In genomic region chr6:7392402-7392801, GRCh38 we compare ENCODE assay signal across 21 cellular contexts. TPM values are rescaled to one million over a fixed set of nuclear protein-coding genes. Genes with fewer than 3 reads are reported as not detected.
DNase-seq lines count a peak whose midpoint lies in the region; ATAC-seq and TF ChIP-seq lines count a peak whose summit lies in the region.
"Had no signal": no experiment of that assay in that cellular context is flagged by ENCODE, and none has a peak within 500 bp of the region (broad histone marks: within the 10 kb centered on the region; RNA-seq: fewer than 3 reads in every experiment).

No MANE protein-coding gene starts in this region.

- H3K4me3 Mint-ChIP-seq in activated naive CD8-positive, alpha-beta T cell = peak overlapping the region; percentile 97
- H3K4me3 Mint-ChIP-seq in memory B cell = no peak overlapping the region

- intact Hi-C loops in stomach (cut with DNase I; ENCODE audit: low total_unique reads) = loop anchor here (10.0 kb wide), 1 partner anchor 202 kb away; the partner anchor contains the start of gene SNRNP48

- no peaks in the 10 kb centered on the region for H3K27me3 ChIP-seq in BLaER1 treated with 17β-estradiol and CSF1 and Interleukin-3, amounts not matched to agents 10 nM and 100 nM
- H3K27me3 ChIP-seq in stomach (no peaks in the 10 kb centered on the region), suprapubic skin (no peaks in the 10 kb centered on the region)
- H3K27me3 ChIP-seq: BE2C, brain microvascular endothelial cell, esophagus muscularis mucosa had no signal

- no peak overlapping the region for H3K27ac Mint-ChIP-seq in activated naive CD8-positive, alpha-beta T cell
- peak overlapping the region; percentile 2 for H3K27ac Mint-ChIP-seq in memory B cell

- DNase-seq in EL (peak; percentile 22), memory B cell (ENCODE audit: low spot score in 2 of 2) (no peak), stomach (no peak), suprapubic skin (ENCODE audit: low spot score in 2 of 2) (no peak)
- DNase-seq in activated CD8-positive, alpha-beta memory T cell treated with anti-CD3 and anti-CD28 coated beads for 24 hours = no peak
- DNase-seq: activated CD4-positive, alpha-beta T cell treated with anti-CD3 and anti-CD28 coated beads, Interleukin-2, amount 50 U/mL, for 1 hour; BE2C; brain microvascular endothelial cell; DMS153; hippocampal formation; NCI-H1092; NCI-H2081 treated with DMSO at 0.1 percent for 48 hours; NCI-H524; stimulated activated CD4-positive, alpha-beta T cell treated with anti-CD3 and anti-CD28 coated beads, Interleukin-4, amount 100 ng/mL, for 24 hours; stimulated activated CD8-positive, alpha-beta memory T cell treated with anti-CD3 and anti-CD28 coated beads, Interleukin-4, amount 100 ng/mL, for 48 hours had no signal

- H3K36me3 Mint-ChIP-seq in activated naive CD8-positive, alpha-beta T cell = peaks cover 16% of the 10 kb centered on the region
- H3K36me3 Mint-ChIP-seq in memory B cell = peaks cover 6% of the 10 kb centered on the region

- H3K27ac ChIP-seq in BLaER1 treated with 17β-estradiol and CSF1 and Interleukin-3, amounts not matched to agents 10 nM and 100 nM = no peak overlapping the region
- H3K27ac ChIP-seq in stomach = no peak overlapping the region
- no peak overlapping the region for H3K27ac ChIP-seq in suprapubic skin
- H3K27ac ChIP-seq: brain microvascular endothelial cell, esophagus muscularis mucosa, SK-N-MC had no signal

- ATAC-seq in memory B cell (ENCODE audit: low read depth) = no peak
- ATAC-seq: sciatic nerve had no signal

- TF ChIP-seq CTCF in stomach (IDR thresholded peaks at IDR 0.05) (no peak), suprapubic skin (IDR thresholded peaks at IDR 0.05) (no peak)

- peak overlapping the region in 10 of 11 experiments; percentile 83 to 97 (median 93); a peak in 17 of 22 replicates for H3K4me2 ChIP-seq in BLaER1 treated with 17β-estradiol and CSF1 and Interleukin-3, amounts not matched to agents 10 nM and 100 nM

- H3K4me3 ChIP-seq in BLaER1 treated with 17β-estradiol and CSF1 and Interleukin-3, amounts not matched to agents 10 nM and 100 nM = no peak overlapping the region
- H3K4me3 ChIP-seq in stomach (no peak overlapping the region), suprapubic skin (no peak overlapping the region)
- H3K4me3 ChIP-seq: esophagus muscularis mucosa had no signal

- H3K27me3 Mint-ChIP-seq in activated naive CD8-positive, alpha-beta T cell = no peaks in the 10 kb centered on the region
- no peaks in the 10 kb centered on the region for H3K27me3 Mint-ChIP-seq in memory B cell

- WGBS in stomach, 5 donors = 55 to 73% (median 61%) methylated on average over 6 of the region's 6 CpGs
- 84% methylated on average over 6 of the region's 6 CpGs for WGBS in suprapubic skin

- H3K4me1 Mint-ChIP-seq in activated naive CD8-positive, alpha-beta T cell (ENCODE audit: low read depth) = peaks cover 49% of the 10 kb centered on the region
- H3K4me1 Mint-ChIP-seq in memory B cell = peaks cover 30% of the 10 kb centered on the region

- H3K9ac ChIP-seq in BLaER1 treated with 17β-estradiol and CSF1 and Interleukin-3, amounts not matched to agents 10 nM and 100 nM = no peak overlapping the region

- H3K36me3 ChIP-seq in BLaER1 treated with 17β-estradiol and CSF1 and Interleukin-3, amounts not matched to agents 10 nM and 100 nM = peaks cover 35 to 62% (median 51%) of the 10 kb centered on the region in 11 experiments
- H3K36me3 ChIP-seq in stomach (peaks cover 0 to 47% (median 45%) of the 10 kb centered on the region in 4 donors), suprapubic skin (peaks cover 25% of the 10 kb centered on the region)

- H3K4me1 ChIP-seq in BLaER1 treated with 17β-estradiol and CSF1 and Interleukin-3, amounts not matched to agents 10 nM and 100 nM = peaks cover 24 to 35% (median 31%) of the 10 kb centered on the region in 10 experiments
- H3K4me1 ChIP-seq in stomach (peaks cover 19 to 37% (median 28%) of the 10 kb centered on the region in 4 donors), suprapubic skin (peaks cover 31% of the 10 kb centered on the region)
- H3K4me1 ChIP-seq: BE2C had no signal

- TF ChIP-seq POLR2A in stomach (IDR thresholded peaks at IDR 0.05) (no peak), suprapubic skin (IDR thresholded peaks at IDR 0.05) (no peak)

- no peaks in the 10 kb centered on the region for H3K9me3 ChIP-seq in BLaER1 treated with 17β-estradiol and CSF1 and Interleukin-3, amounts not matched to agents 10 nM and 100 nM (replicated peaks in 1 of 11)
- H3K9me3 ChIP-seq in stomach = no peaks in the 10 kb centered on the region
- no peaks in the 10 kb centered on the region for H3K9me3 ChIP-seq in suprapubic skin
- H3K9me3 ChIP-seq: BE2C, esophagus muscularis mucosa had no signal

- no peaks in the 10 kb centered on the region for H3K9me3 Mint-ChIP-seq in activated naive CD8-positive, alpha-beta T cell (ENCODE audit: low read depth)
- H3K9me3 Mint-ChIP-seq in memory B cell = no peaks in the 10 kb centered on the region

- peaks cover 0 to 51% (median 27%) of the 10 kb centered on the region in 11 experiments; a peak in 14 of 22 replicates for H4K20me1 ChIP-seq in BLaER1 treated with 17β-estradiol and CSF1 and Interleukin-3, amounts not matched to agents 10 nM and 100 nM

- TF ChIP-seq EP300 in stomach (IDR thresholded peaks at IDR 0.05) = no peak
- TF ChIP-seq EP300 in suprapubic skin (IDR thresholded peaks at IDR 0.05) = no peak

RNA-seq across cellular contexts. Expression of gene RIOK1, which starts 2.8 kb away (rescaled TPM):
- total RNA-seq in stomach = 100 to 1,000 TPM in 1 of 5 donors, 10 to 100 TPM in 3, 1 to 10 TPM in 1; 8.7 to 105 (median 16.5) TPM
- 10 to 100 TPM; 11.6 to 14.1 (median 12.0) TPM for polyA plus RNA-seq in stomach
- total RNA-seq in suprapubic skin = 10 to 100 TPM; 18.6 to 24.6 (median 22.7) TPM

RNA-seq across cellular contexts. Expression of gene CAGE1, which starts 2.9 kb away (rescaled TPM):
- total RNA-seq in stomach (not detected), suprapubic skin (not detected)
- not detected for polyA plus RNA-seq in stomach
- total RNA-seq: esophagus muscularis mucosa, kidney epithelial cell, sciatic nerve had no signal
